15 cellular contexts compared by ENCODE assay signal in genomic region chr17:9150407-9151090, GRCh38.
DNase-seq lines count a peak whose midpoint lies in the region; ATAC-seq, FAIRE-seq and TF ChIP-seq lines count a peak whose summit lies in the region.
"Had no signal": no experiment of that assay in that cellular context is flagged by ENCODE, and none has a peak within 500 bp of the region (broad histone marks: within the 10 kb centered on the region; RNA-seq: fewer than 3 reads in every experiment).

No MANE protein-coding gene starts in this region.

- intact Hi-C loops in upper lobe of right lung (cut with DNase I) = no loop called here

- no peak overlapping the region for H2BK120ac ChIP-seq in H1 (replicated peaks; ENCODE audit: low read depth, low read length)

- no peak overlapping the region for H2BK20ac ChIP-seq in H1 (ENCODE audit: low read length)

- POLR2A ChIA-PET in H1 (lab: Charles Lee; ENCODE audit: partially characterized antibody) = no interaction called here

- no peak overlapping the region for H3K4ac ChIP-seq in H1 (replicated peaks; ENCODE audit: insufficient read length, low read depth, low read length)

- ATAC-seq in upper lobe of right lung = peak; percentile 25
- no peak for ATAC-seq in HG02885 (IDR thresholded peaks at IDR 0.05; ENCODE audit: poor library complexity, unreplicated experiment)
- no peak for ATAC-seq in left lobe of liver
- no peak for ATAC-seq in GM19452 (IDR thresholded peaks at IDR 0.05; ENCODE audit: unreplicated experiment)
- ATAC-seq: Panc1 had no signal

- H3K9ac ChIP-seq in NT2/D1 (ENCODE audit: insufficient read length, low read depth) (peak overlapping the region; percentile 70), H1 (replicated peaks in 1 of 4; ENCODE audit: extremely low read depth in 1 of 4, low read depth in 3 of 4, low read length in 3 of 4) (no peak overlapping the region), mucosa of rectum (ENCODE audit: low read depth in 1 of 2, low read length in 2 of 2) (no peak overlapping the region)

- H3K36me3 ChIP-seq in NT2/D1 (ENCODE audit: insufficient read depth, insufficient read length, low read length) (no peaks in the 10 kb centered on the region), H1 (ENCODE audit: control insufficient read depth in 2 of 4, insufficient read depth in 4 of 4, low read length in 3 of 4) (no peaks in the 10 kb centered on the region), mucosa of rectum (ENCODE audit: control insufficient read depth in 2 of 2, insufficient read depth in 2 of 2, low read length in 2 of 2) (no peaks in the 10 kb centered on the region), upper lobe of right lung (no peaks in the 10 kb centered on the region)
- H3K36me3 ChIP-seq: prostate gland, uterus had no signal

- H2BK12ac ChIP-seq in H1 (ENCODE audit: low read depth, low read length) = peak overlapping the region; percentile 50; the same call in 1 of the 2 replicates

- H4K8ac ChIP-seq in H1 (ENCODE audit: extremely low read depth, insufficient read depth, low read length) = no peak overlapping the region

- no peaks in the 10 kb centered on the region for H4K20me1 ChIP-seq in H1 (replicated peaks in 1 of 2; ENCODE audit: control insufficient read depth in 1 of 2, insufficient read depth in 2 of 2, low read length in 2 of 2)

- no peak for TF ChIP-seq EP300 in H1 (IDR thresholded peaks at IDR 0.05; ENCODE audit: borderline replicate concordance in 1 of 2, low read depth in 2 of 2, low read length in 2 of 2)

- no peak for DNase-seq in NT2/D1 (ENCODE audit: low read depth, low spot score)
- DNase-seq in H1 (ENCODE audit: low read depth in 1 of 2, low spot score in 2 of 2) = no peak
- no peak for DNase-seq in upper lobe of right lung
- no peak for DNase-seq in left lobe of liver (ENCODE audit: low spot score)
- DNase-seq: CD4-positive, CD25-positive, alpha-beta regulatory T cell; KG1; stimulated activated CD4-positive, alpha-beta T cell treated with anti-CD3 and anti-CD28 coated beads, Interleukin-2, amount 100 ng/mL, for 24 hours; stimulated activated CD8-positive, alpha-beta memory T cell treated with anti-CD3 and anti-CD28 coated beads, Interleukin-4, amount 100 ng/mL, for 48 hours had no signal

- H3K27ac ChIP-seq in H1 (ENCODE audit: low read depth, low read length) (no peak overlapping the region), mucosa of rectum (ENCODE audit: low read depth in 2 of 2, low read length in 2 of 2) (peak overlapping the region; percentile 19 to 71), upper lobe of right lung (no peak overlapping the region)
- H3K27ac ChIP-seq: prostate gland had no signal

- H3K9me3 ChIP-seq in NT2/D1 (ENCODE audit: insufficient read depth, low read length) (peaks cover 5% of the 10 kb centered on the region; the same call in 1 of the 2 replicates), H1 (ENCODE audit: insufficient read depth in 2 of 2, low read depth in 1 of 2, low read length in 1 of 2) (no peaks in the 10 kb centered on the region), mucosa of rectum (ENCODE audit: control insufficient read depth in 2 of 2, low read length in 2 of 2) (no peaks in the 10 kb centered on the region), upper lobe of right lung (no peaks in the 10 kb centered on the region)
- H3K9me3 ChIP-seq: prostate gland, uterus had no signal

- no peaks in the 10 kb centered on the region for H3K79me1 ChIP-seq in H1 (ENCODE audit: low read depth, low read length)

- H3K18ac ChIP-seq in H1 (ENCODE audit: extremely low read depth, low read length) = no peak overlapping the region; the same call in none of the 2 replicates

- peaks cover 4% of the 10 kb centered on the region for H3K4me1 ChIP-seq in NT2/D1 (ENCODE audit: insufficient read depth, insufficient read length)
- H3K4me1 ChIP-seq in H1 (replicated peaks in 1 of 4; ENCODE audit: control insufficient read depth in 3 of 4, insufficient read depth in 4 of 4, low read length in 3 of 4) = peaks cover 0 to 5% (median 0%) of the 10 kb centered on the region in 4 experiments; a peak in 2 of 7 replicates
- peaks cover 3 to 10% of the 10 kb centered on the region in 2 donors for H3K4me1 ChIP-seq in mucosa of rectum (ENCODE audit: control insufficient read depth in 2 of 2, insufficient read depth in 2 of 2, low read length in 2 of 2)
- no peaks in the 10 kb centered on the region for H3K4me1 ChIP-seq in upper lobe of right lung
- H3K4me1 ChIP-seq: prostate gland, uterus had no signal

- H3K79me2 ChIP-seq in H1 (ENCODE audit: control insufficient read depth in 1 of 2, insufficient read depth in 2 of 2, low read length in 2 of 2) = no peaks in the 10 kb centered on the region

- no peak overlapping the region for H3K14ac ChIP-seq in H1 (ENCODE audit: insufficient read length)

- no peak overlapping the region for H3K4me2 ChIP-seq in H1 (ENCODE audit: insufficient read depth in 1 of 2, low read depth in 2 of 2, low read length in 2 of 2)

- H3K56ac ChIP-seq in H1 (replicated peaks; ENCODE audit: insufficient read length, low read depth, low read length) = no peak overlapping the region

- no peak for FAIRE-seq in H1 (lab: Jason Lieb, UNC)
- FAIRE-seq: GM19239 had no signal

- no peak overlapping the region for H4K5ac ChIP-seq in H1 (ENCODE audit: insufficient read length, low read depth, low read length)

- H4K91ac ChIP-seq in H1 (replicated peaks; ENCODE audit: insufficient read length, low read length) = no peak overlapping the region

- CTCF ChIA-PET in H1 (lab: Charles Lee; ENCODE audit: partially characterized antibody) = no interaction called here

- no peaks in the 10 kb centered on the region for H3K23me2 ChIP-seq in H1 (ENCODE audit: low read depth, low read length)

- H3K4me3 ChIP-seq in NT2/D1 (ENCODE audit: insufficient read length, low read depth) (no peak overlapping the region), H1 (ENCODE audit: extremely low read depth in 1 of 4, insufficient read depth in 2 of 4, low read depth in 3 of 4, low read length in 4 of 4) (no peak overlapping the region), mucosa of rectum (ENCODE audit: low read length in 2 of 2) (no peak overlapping the region), upper lobe of right lung (no peak overlapping the region)
- H3K4me3 ChIP-seq: prostate gland, uterus had no signal

- no peak for TF ChIP-seq POLR2A in H1 (IDR thresholded peaks at IDR 0.05; ENCODE audit: control extremely low read depth in 1 of 2, low read depth in 2 of 2, low read length in 2 of 2)

- TF ChIP-seq CTCF in H1 (IDR thresholded peaks at IDR 0.05; ENCODE audit: control extremely low read depth in 1 of 3, insufficient read depth in 1 of 3, low read depth in 1 of 3, low read length in 3 of 3) (no peak), upper lobe of right lung (IDR thresholded peaks at IDR 0.05) (no peak)

- no peak for TF ChIP-seq RAD21 in H1 (IDR thresholded peaks at IDR 0.05 in 1 of 2, conservative IDR thresholded peaks at IDR 0.05 in 1 of 2; ENCODE audit: low read depth in 2 of 2, low read length in 2 of 2)

- H3K23ac ChIP-seq in H1 (ENCODE audit: insufficient read length) = no peak overlapping the region

- H2AFZ ChIP-seq in H1 (ENCODE audit: low read length) = no peak overlapping the region

- H2BK15ac ChIP-seq in H1 (ENCODE audit: low read length) = no peak overlapping the region

- no peak overlapping the region for H2AK5ac ChIP-seq in H1 (ENCODE audit: low read depth, low read length)

- H3K27me3 ChIP-seq in NT2/D1 (ENCODE audit: insufficient read depth, insufficient read length) (no peaks in the 10 kb centered on the region), H1 (replicated peaks in 1 of 4; ENCODE audit: control insufficient read depth in 3 of 4, extremely low read depth in 1 of 4, insufficient read depth in 3 of 4, low read length in 3 of 4) (no peaks in the 10 kb centered on the region), mucosa of rectum (ENCODE audit: control insufficient read depth in 2 of 2, insufficient read depth in 2 of 2, low read length in 2 of 2) (no peaks in the 10 kb centered on the region), upper lobe of right lung (peaks cover 13% of the 10 kb centered on the region)
- H3K27me3 ChIP-seq: uterus had no signal

- WGBS in H1 (ENCODE audit: extremely low coverage in 1 of 2, insufficient coverage in 1 of 2, insufficient read length in 1 of 2, insufficient replicate concordance in 2 of 2, low coverage in 1 of 2, low lambda C conversion rate in 2 of 2, missing lambda C conversion rate in 1 of 2), 2 experiments = 91% methylated on average over 26 of the region's 26 CpGs; no CpG with 5 or more reads in 1 of the 2 experiments

- no peak overlapping the region for H2BK5ac ChIP-seq in H1 (ENCODE audit: low read depth, low read length)

TF ChIP-seq in H1, 55 proteins besides CTCF, POLR2A, EP300 and RAD21:
- TF ChIP-seq CHD2 (IDR thresholded peaks at IDR 0.05; ENCODE audit: low read length) (no peak), CHD1 (IDR thresholded peaks at IDR 0.05; ENCODE audit: low read depth, low read length) (no peak), YY1 (IDR thresholded peaks at IDR 0.05; ENCODE audit: low read depth, low read length) (no peak), TEAD4 (IDR thresholded peaks at IDR 0.05; ENCODE audit: low read depth, low read length) (no peak), TAF7 (optimal IDR thresholded peaks at IDR 0.05; ENCODE audit: borderline replicate concordance, low read depth, low read length) (no peak), HDAC2 (IDR thresholded peaks at IDR 0.05; ENCODE audit: borderline replicate concordance in 1 of 2, low read depth in 2 of 2, low read length in 2 of 2) (no peak), SAP30 (IDR thresholded peaks at IDR 0.05; ENCODE audit: insufficient read depth, insufficient replicate concordance, low read length) (no peak), TAF1 (IDR thresholded peaks at IDR 0.05; ENCODE audit: low read depth, low read length) (no peak), GTF2F1 (IDR thresholded peaks at IDR 0.05; ENCODE audit: borderline replicate concordance, low read depth, low read length) (no peak)

Comparison
In these comparisons a context has a peak if more than half of its experiments do, and no peak if none do; other contexts are left out.
1. H3K27ac ChIP-seq: peak in mucosa of rectum (2 of 2); none in H1 (single experiment) and upper lobe of right lung (single experiment).